18 cellular contexts compared by ENCODE assay signal in genomic region chr2:8654483-8654882, GRCh38. TPM values are rescaled to one million over a fixed set of nuclear protein-coding genes. Genes with fewer than 3 reads are reported as not detected.
DNase-seq lines count a peak whose midpoint lies in the region; ATAC-seq, FAIRE-seq and TF ChIP-seq lines count a peak whose summit lies in the region.
"Had no signal": no experiment of that assay in that cellular context is flagged by ENCODE, and none has a peak within 500 bp of the region (broad histone marks: within the 10 kb centered on the region; RNA-seq: fewer than 3 reads in every experiment).

No MANE protein-coding gene starts in this region.

- H3K27me3 Mint-ChIP-seq in nephron (ENCODE audit: low read depth) = peaks cover 6% of the 10 kb centered on the region
- peaks cover 0 to 3% of the 10 kb centered on the region in 2 donors for H3K27me3 Mint-ChIP-seq in natural killer cell treated with Interleukin-12 subunit alpha and Interleukin-12 subunit beta and Interleukin-15 and Interleukin-18, amount 100 ng/mL, for 72 hours

- RAD21 ChIA-PET in GM12878 (lab: Charles Lee; ENCODE audit: unreplicated experiment) = no interaction called here

- no peak overlapping the region for H3K9ac ChIP-seq in GM12878 (ENCODE audit: control insufficient read depth, insufficient read depth, low read length)

- no peaks in the 10 kb centered on the region for H3K4me1 Mint-ChIP-seq in nephron
- peaks cover 17 to 20% of the 10 kb centered on the region in 2 donors for H3K4me1 Mint-ChIP-seq in natural killer cell treated with Interleukin-12 subunit alpha and Interleukin-12 subunit beta and Interleukin-15 and Interleukin-18, amount 100 ng/mL, for 72 hours (ENCODE audit: low read depth in 2 of 2)

- no peaks in the 10 kb centered on the region for H3K36me3 ChIP-seq in GM12878 (ENCODE audit: control insufficient read depth in 2 of 2, insufficient read depth in 2 of 2, low read length in 1 of 2)

- peak; percentile 14 for DNase-seq in activated effector memory CD4-positive, alpha-beta T cell treated with anti-CD3 and anti-CD28 coated beads, Interleukin-2, amount 50 U/mL, for 16 hours
- no peak for DNase-seq in activated effector memory CD4-positive, alpha-beta T cell treated with Interleukin-2 at 50 U/mL for 16 hours
- DNase-seq in GM12878 (ENCODE audit: low read depth, low spot score) (no peak), posterior vena cava (ENCODE audit: low spot score) (peak; percentile 11), iPS-NIHi11 (ENCODE audit: low spot score) (no peak), NAMALWA (ENCODE audit: low spot score) (no peak)
- no peak for DNase-seq in natural killer cell treated with Interleukin-12 subunit alpha and Interleukin-12 subunit beta and Interleukin-15 and Interleukin-18, amount 100 ng/mL, for 72 hours (ENCODE audit: low spot score)
- DNase-seq: AML-193; CD4-positive, alpha-beta memory T cell; DMS153; DMS79; GDM1; GOT3; H9 had no signal

- SMC1A ChIA-PET in GM12878 (lab: Charles Lee; ENCODE audit: uncharacterized antibody, unreplicated experiment) = no interaction called here

- peaks cover 5% of the 10 kb centered on the region for H3K4me1 ChIP-seq in GM12878 (ENCODE audit: control insufficient read depth, insufficient read depth, low read length)

- no peaks in the 10 kb centered on the region for H3K36me3 Mint-ChIP-seq in nephron (ENCODE audit: low read depth)
- H3K36me3 Mint-ChIP-seq in natural killer cell treated with Interleukin-12 subunit alpha and Interleukin-12 subunit beta and Interleukin-15 and Interleukin-18, amount 100 ng/mL, for 72 hours = no peaks in the 10 kb centered on the region
- H3K36me3 Mint-ChIP-seq: CD4-positive, alpha-beta memory T cell had no signal

- in situ Hi-C loops in GM12878 (cut with MboI) = no loop called here

- no peak overlapping the region for H3K27ac ChIP-seq in GM12878 (ENCODE audit: control insufficient read depth, insufficient read depth)
- H3K27ac ChIP-seq: 22Rv1 had no signal

- H3K4me3 ChIP-seq in GM12878 = no peak overlapping the region
- H3K4me3 ChIP-seq: A549 had no signal

- TF ChIP-seq EP300 in GM12878 (IDR thresholded peaks at IDR 0.05; ENCODE audit: borderline replicate concordance in 1 of 2, control insufficient read depth in 1 of 2, low read depth in 2 of 2, low read length in 2 of 2) = no peak

- no peak overlapping the region for H3K4me3 Mint-ChIP-seq in nephron
- H3K4me3 Mint-ChIP-seq in natural killer cell treated with Interleukin-12 subunit alpha and Interleukin-12 subunit beta and Interleukin-15 and Interleukin-18, amount 100 ng/mL, for 72 hours = no peak overlapping the region
- H3K4me3 Mint-ChIP-seq: CD14-positive monocyte; CD4-positive, alpha-beta memory T cell; H9 had no signal

- H2AFZ ChIP-seq in GM12878 (ENCODE audit: control insufficient read depth, low read depth, low read length) = no peak overlapping the region

- H3K4me2 ChIP-seq in GM12878 (ENCODE audit: control insufficient read depth, insufficient read depth) = no peak overlapping the region
- H3K4me2 ChIP-seq: A549 had no signal

- no peaks in the 10 kb centered on the region for H3K27me3 ChIP-seq in GM12878 (replicated peaks in 1 of 2; ENCODE audit: control insufficient read depth in 2 of 2, insufficient read depth in 2 of 2, low read length in 1 of 2)

- no peaks in the 10 kb centered on the region; the same call in 2 of the 3 replicates for H3K9me3 ChIP-seq in GM12878 (replicated peaks; ENCODE audit: control insufficient read depth, insufficient read depth, low read length)
- H3K9me3 ChIP-seq: A549 had no signal

- no TSS peak for BruUV-seq in GM12878 (replicated peaks; lab: Mats Ljungman, UMichigan)

- intact Hi-C loops in GM12878 (cut with micrococcal nuclease; ENCODE audit: unreplicated experiment) = no loop called here
- intact Hi-C loops in posterior vena cava (cut with DNase I) = loop anchor here in 1 of 2 donors (10.0 kb wide), 1 partner anchor 160 kb away; no protein-coding TSS in a partner anchor

- no peaks in the 10 kb centered on the region for H3K79me2 ChIP-seq in GM12878 (ENCODE audit: control insufficient read depth, insufficient read depth, low read length)

- no peak for ATAC-seq in GM12878
- no peak for ATAC-seq in natural killer cell treated with Interleukin-12 subunit alpha and Interleukin-12 subunit beta and Interleukin-15 and Interleukin-18, amount 100 ng/mL, for 72 hours
- ATAC-seq: A549 had no signal

- POLR2A ChIA-PET in GM12878 (lab: Charles Lee) = no interaction called here

- no peak for FAIRE-seq in GM12878 (lab: Jason Lieb, UNC)
- FAIRE-seq: A549 had no signal

- peak overlapping the region in 2 of 3 experiments; percentile 22 to 84 for H3K27ac Mint-ChIP-seq in nephron
- H3K27ac Mint-ChIP-seq in natural killer cell treated with Interleukin-12 subunit alpha and Interleukin-12 subunit beta and Interleukin-15 and Interleukin-18, amount 100 ng/mL, for 72 hours = no peak overlapping the region
- H3K27ac Mint-ChIP-seq: CD4-positive, alpha-beta memory T cell; H9 had no signal

- TF ChIP-seq POLR2A in GM12878 (IDR thresholded peaks at IDR 0.05; ENCODE audit: low read depth, low read length) = no peak

- no peak for TF ChIP-seq CTCF in GM12878 (IDR thresholded peaks at IDR 0.05 in 2 of 3, conservative IDR thresholded peaks at IDR 0.05 in 1 of 3; ENCODE audit: control insufficient read depth in 2 of 3, extremely low read depth in 1 of 3, insufficient read depth in 1 of 3, low read depth in 3 of 3, low read length in 3 of 3)
- TF ChIP-seq CTCF in nephron (IDR thresholded peaks at IDR 0.05; ENCODE audit: unreplicated experiment in 3 of 3) = no peak

- CTCF ChIA-PET in GM12878 (lab: Yijun Ruan, JAX) = no interaction called here

- no peaks in the 10 kb centered on the region for H3K9me3 Mint-ChIP-seq in nephron
- H3K9me3 Mint-ChIP-seq in natural killer cell treated with Interleukin-12 subunit alpha and Interleukin-12 subunit beta and Interleukin-15 and Interleukin-18, amount 100 ng/mL, for 72 hours = no peaks in the 10 kb centered on the region

- H4K20me1 ChIP-seq in GM12878 (ENCODE audit: control insufficient read depth, insufficient read depth) = no peaks in the 10 kb centered on the region

- no peak for TF ChIP-seq RAD21 in GM12878 (IDR thresholded peaks at IDR 0.05; ENCODE audit: insufficient read depth, low read depth, low read length)

TF ChIP-seq in GM12878, 131 proteins besides CTCF, POLR2A, EP300 and RAD21:
- TF ChIP-seq BCL3 (IDR thresholded peaks at IDR 0.05; ENCODE audit: borderline replicate concordance, insufficient read depth, low read depth, low read length, poor library complexity, severe bottlenecking) = peak; percentile 41
- no peak for TF ChIP-seq FOXM1 (IDR thresholded peaks at IDR 0.05; ENCODE audit: low read depth, low read length)
TF ChIP-seq in GM12878: peak in this region for 1.

RNA-seq across cellular contexts. Expression of gene ID2, which starts 27.4 kb away (rescaled TPM):
- total RNA-seq in GM12878 (2013; cell fraction: nucleolus; rRNA removed) = 271 and 378 TPM in 2 replicates
- total RNA-seq in GM12878 (2014; rRNA removed) (62.6 and 69.8 TPM in 2 replicates), GM12878 (2014; rRNA removed; fragmentation: Illumina TruSeq; extraction: Trizol) (37.8 and 40.4 TPM in 2 replicates), GM12878 (2021) (36.6 and 39.0 TPM in 2 replicates), posterior vena cava (100 to 1,000 TPM in 1 of 2 donors, 10 to 100 TPM in 1; 82.2 to 135 TPM)
- polyA plus RNA-seq in GM12878 (2011; ENCODE audit: low read depth) = 6.1 TPM
- polyA plus RNA-seq in GM12878 (2011; rRNA removed) (388 and 613 TPM in 2 replicates), GM12878 (2014; fragmentation: Illumina TruSeq; extraction: Trizol) (32.4 and 44.6 TPM in 2 replicates), GM12878 (2014; fragmentation: Nextera tagmentation; extraction: Ambion mirVana) (10 to 100 TPM; 77.3 to 82.5 TPM), GM12878 (2014; rRNA removed) (116 and 162 TPM in 2 replicates), GM12878 (2016; fragmentation: Nextera tagmentation; extraction: Ambion mirVana) (10 to 100 TPM; 69.1 to 81.6 TPM)
- polyA plus RNA-seq in GM12878 (2011; cell fraction: cytosol; rRNA removed) = 630 and 953 TPM in 2 replicates
- polyA plus RNA-seq in GM12878 (2011; cell fraction: nucleus; rRNA removed) = 989 and 1,075 TPM in 2 replicates
- 12.6 and 14.8 TPM in 2 replicates for polyA plus RNA-seq in GM12878 (2012)
- polyA minus RNA-seq in GM12878 (2011; rRNA and poly(A)+ RNA removed) = 376 and 648 TPM in 2 replicates
- polyA minus RNA-seq in GM12878 (2011; cell fraction: cytosol; rRNA and poly(A)+ RNA removed) = 107 and 121 TPM in 2 replicates
- polyA minus RNA-seq in GM12878 (2011; cell fraction: nucleus; rRNA and poly(A)+ RNA removed) = 445 and 634 TPM in 2 replicates
- total RNA-seq in natural killer cell treated with Interleukin-12 subunit alpha and Interleukin-12 subunit beta and Interleukin-15 and Interleukin-18, amount 100 ng/mL, for 72 hours = 100 to 1,000 TPM; 247 to 279 TPM

Comparison
In these comparisons a context has a peak if more than half of its experiments do, and no peak if none do; other contexts are left out.
1. DNase-seq: peak in activated effector memory CD4-positive, alpha-beta T cell treated with anti-CD3 and anti-CD28 coated beads, Interleukin-2, amount 50 U/mL, for 16 hours (single experiment) and posterior vena cava (single experiment); none in activated effector memory CD4-positive, alpha-beta T cell treated with Interleukin-2 at 50 U/mL for 16 hours (single experiment), GM12878 (single experiment), iPS-NIHi11 (single experiment), NAMALWA (single experiment) and natural killer cell treated with Interleukin-12 subunit alpha and Interleukin-12 subunit beta and Interleukin-15 and Interleukin-18, amount 100 ng/mL, for 72 hours (single experiment).
2. H3K27ac Mint-ChIP-seq: peak in nephron (2 of 3); none in natural killer cell treated with Interleukin-12 subunit alpha and Interleukin-12 subunit beta and Interleukin-15 and Interleukin-18, amount 100 ng/mL, for 72 hours (0 of 2).